In genomic region chr5:129460951-129461815, GRCh38 we compare ENCODE assay signal across 8 cellular contexts. TPM values are rescaled to one million over a fixed set of nuclear protein-coding genes. Genes with fewer than 3 reads are reported as not detected.
DNase-seq lines count a peak whose midpoint lies in the region; ATAC-seq, FAIRE-seq and TF ChIP-seq lines count a peak whose summit lies in the region.

No MANE protein-coding gene starts in this region.

- ATAC-seq in HG03439 (IDR thresholded peaks at IDR 0.05; ENCODE audit: unreplicated experiment) (peak; percentile 62), Right ventricle myocardium superior (ENCODE audit: poor library complexity) (peak; percentile 65), psoas muscle (peak; percentile 46 to 81 (median 68)), HG03135 (IDR thresholded peaks at IDR 0.05; ENCODE audit: unreplicated experiment) (no peak)

- H3K27ac ChIP-seq in psoas muscle = no peak overlapping the region

- TF ChIP-seq POLR2A in H54 (IDR thresholded peaks at IDR 0.05; ENCODE audit: low read depth, low read length) = no peak

- peak overlapping the region; percentile 65 for H3K4me3 ChIP-seq in psoas muscle

- H3K27me3 ChIP-seq in psoas muscle (ENCODE audit: insufficient read depth in 3 of 3, low read length in 2 of 3) = peaks cover 0 to 26% (median 0%) of the 10 kb centered on the region in 3 donors

- no peaks in the 10 kb centered on the region for H3K9me3 ChIP-seq in psoas muscle

- intact Hi-C loops in Right ventricle myocardium superior (cut with DNase I) = no loop called here
- intact Hi-C loops in psoas muscle (cut with DNase I) = no loop called here

- 1% methylated on average over 72 to 90 of the region's 90 CpGs for WGBS in psoas muscle, 3 donors

- no peak for FAIRE-seq in H54 (lab: Jason Lieb, UNC)

- H3K4me1 ChIP-seq in psoas muscle = peaks cover 5% of the 10 kb centered on the region

- DNase-seq in NCI-H748 (lab: John Stamatoyannopoulos, UW; ENCODE audit: unreplicated experiment) = peak; percentile 62
- DNase-seq in NCI-H748 treated with DMSO at 0.1 percent for 48 hours (lab: John Stamatoyannopoulos, UW) = no peak
- DNase-seq in activated CD4-positive, alpha-beta T cell treated with anti-CD3 and anti-CD28 coated beads, Interleukin-2, amount 50 U/mL, for 48 hours = peak; percentile 8 to 17
- DNase-seq in Right ventricle myocardium superior = peak; percentile 49
- peak; percentile 16 to 54 for DNase-seq in psoas muscle
- no peak for DNase-seq in H54 (ENCODE audit: insufficient read length, low spot score)

- H3K36me3 ChIP-seq in psoas muscle (ENCODE audit: insufficient read depth in 1 of 2, low read depth in 1 of 2) = no peaks in the 10 kb centered on the region

- TF ChIP-seq CTCF in psoas muscle (IDR thresholded peaks at IDR 0.05) = peak; percentile 30

RNA-seq across cellular contexts. Expression of gene ADAMTS19, which starts 1.1 kb away (rescaled TPM):
- total RNA-seq in Right ventricle myocardium superior = 0.81 TPM
- under 1 TPM in 3 of 4 donors, not detected in 1; 0.34 to 0.69 (median 0.52) TPM for total RNA-seq in psoas muscle
- polyA plus RNA-seq in psoas muscle = under 1 TPM; 0.01 to 0.14 (median 0.08) TPM

Comparison
In these comparisons a context has a peak if more than half of its experiments do, and no peak if none do; other contexts are left out.
1. DNase-seq: peak in NCI-H748 (single experiment), activated CD4-positive, alpha-beta T cell treated with anti-CD3 and anti-CD28 coated beads, Interleukin-2, amount 50 U/mL, for 48 hours (2 of 2), Right ventricle myocardium superior (single experiment) and psoas muscle (2 of 2); none in NCI-H748 treated with DMSO at 0.1 percent for 48 hours (single experiment) and H54 (single experiment).